Comparison of ENCODE assay signal across 18 cellular contexts in genomic region chr12:94203796-94204195, GRCh38. TPM values are rescaled to one million over a fixed set of nuclear protein-coding genes. Genes with fewer than 3 reads are reported as not detected.
DNase-seq lines count a peak whose midpoint lies in the region; ATAC-seq, FAIRE-seq and TF ChIP-seq lines count a peak whose summit lies in the region.
"Had no signal": no experiment of that assay in that cellular context is flagged by ENCODE, and none has a peak within 500 bp of the region (broad histone marks: within the 10 kb centered on the region; RNA-seq: fewer than 3 reads in every experiment).

No MANE protein-coding gene starts in this region.

- H3K27me3 Mint-ChIP-seq in CD14-positive monocyte (ENCODE audit: low read depth in 3 of 3), result no peaks in the 10 kb centered on the region
- H3K27me3 Mint-ChIP-seq in activated B cell treated with CpG ODN at 0.5 μM for 24 hours, result no peaks in the 10 kb centered on the region
- no peaks in the 10 kb centered on the region for H3K27me3 Mint-ChIP-seq in memory B cell

- H3K36me3 Mint-ChIP-seq in CD14-positive monocyte (peaks cover 43 to 52% of the 10 kb centered on the region in 2 donors), activated B cell treated with CpG ODN at 0.5 μM for 24 hours (ENCODE audit: low read depth) (peaks cover 26% of the 10 kb centered on the region), memory B cell (peaks cover 12% of the 10 kb centered on the region)

- TF ChIP-seq POLR2A in GM12892 (IDR thresholded peaks at IDR 0.05; ENCODE audit: low read depth, low read length), result no peak

- TF ChIP-seq CTCF in CD14-positive monocyte (IDR thresholded peaks at IDR 0.05) (no peak), activated B cell treated with CpG ODN at 0.5 μM for 24 hours (IDR thresholded peaks at IDR 0.05) (no peak)

- peak; percentile 53 for FAIRE-seq in GM12892 (lab: Jason Lieb, UNC)
- FAIRE-seq: HTR-8/SVneo had no signal

- H3K27ac Mint-ChIP-seq in CD14-positive monocyte, result peak overlapping the region in 4 of 7 donors; percentile 53 to 95 (median 62)
- H3K27ac Mint-ChIP-seq in activated B cell treated with CpG ODN at 0.5 μM for 24 hours, result peak overlapping the region; percentile 98
- peak overlapping the region; percentile 90 for H3K27ac Mint-ChIP-seq in memory B cell

- H3K9me3 Mint-ChIP-seq in CD14-positive monocyte, result peaks cover 0 to 4% (median 0%) of the 10 kb centered on the region in 7 donors
- H3K9me3 Mint-ChIP-seq in activated B cell treated with CpG ODN at 0.5 μM for 24 hours, result no peaks in the 10 kb centered on the region
- H3K9me3 Mint-ChIP-seq in memory B cell, result no peaks in the 10 kb centered on the region

- CTCF ChIA-PET in activated B cell treated with CpG ODN at 0.5 μM for 24 hours (lab: Charles Lee), result interaction anchor here (1.5 to 1.8 kb wide), 2 partner anchors 54 to 55 kb away, joined by 5 read pairs; no protein-coding TSS in a partner anchor

- H3K4me3 Mint-ChIP-seq in CD14-positive monocyte, result no peak overlapping the region
- no peak overlapping the region for H3K4me3 Mint-ChIP-seq in activated B cell treated with CpG ODN at 0.5 μM for 24 hours
- no peak overlapping the region for H3K4me3 Mint-ChIP-seq in memory B cell

- no peak for ATAC-seq in activated B cell treated with CpG ODN at 0.5 μM for 24 hours (ENCODE audit: low read depth)
- ATAC-seq in memory B cell (ENCODE audit: low read depth), result no peak
- ATAC-seq: left lung had no signal

- POLR2A ChIA-PET in activated B cell treated with CpG ODN at 0.5 μM for 24 hours (lab: Charles Lee), result interaction anchor here (0.7 to 3.0 kb wide), 6 partner anchors 11 to 59 kb away, joined by 3 to 10 read pairs (median 5); no protein-coding TSS in a partner anchor

- intact Hi-C loops in CD14-positive monocyte (cut with micrococcal nuclease) (no loop called here), activated B cell treated with CpG ODN at 0.5 μM for 24 hours (cut with micrococcal nuclease) (loop anchor here (2.0 to 10.0 kb wide), 2 partner anchors 15 to 561 kb away; no protein-coding TSS in a partner anchor)

- peaks cover 62% of the 10 kb centered on the region for H3K4me1 Mint-ChIP-seq in CD14-positive monocyte
- H3K4me1 Mint-ChIP-seq in activated B cell treated with CpG ODN at 0.5 μM for 24 hours, result peaks cover 65% of the 10 kb centered on the region
- H3K4me1 Mint-ChIP-seq in memory B cell, result peaks cover 34% of the 10 kb centered on the region

- DNase-seq in CD14-positive monocyte (ENCODE audit: low spot score) (no peak), GM12892 (ENCODE audit: insufficient read length) (no peak), activated B cell treated with CpG ODN at 0.5 μM for 24 hours (no peak), memory B cell (ENCODE audit: low spot score in 2 of 2) (no peak), ureter (ENCODE audit: low spot score) (no peak), SKM-1 (lab: John Stamatoyannopoulos, UW; ENCODE audit: unreplicated experiment) (no peak)
- no peak for DNase-seq in activated CD4-positive, alpha-beta T cell treated with anti-CD3 and anti-CD28 coated beads, Interleukin-2, amount 50 U/mL, for 4 hours
- DNase-seq: activated gamma-delta T cell treated with Interleukin-2 at 50 U/mL for 16 hours; aorta; cerebellar nuclear complex; DND-41; left lung; NCI-H1436; NCI-H526 treated with DMSO at 0.1 percent for 48 hours; SJCRH30; stimulated activated CD4-positive, alpha-beta T cell treated with anti-CD3 and anti-CD28 coated beads, Interleukin-4, amount 100 ng/mL, for 24 hours; T-helper 9 cell had no signal

RNA-seq across cellular contexts. Expression of gene PLXNC1, which starts 55.4 kb away (rescaled TPM):
- polyA plus RNA-seq in CD14-positive monocyte, result 10 to 100 TPM; 14.3 to 15.4 TPM
- 14.3 TPM for polyA plus RNA-seq in GM12892 (2012; ENCODE audit: missing spikeins)
- 27.0 and 30.9 TPM in 2 replicates for total RNA-seq in activated B cell treated with CpG ODN at 0.5 μM for 24 hours
- total RNA-seq in ureter, result 10.3 TPM
